19 cellular contexts compared by ENCODE assay signal in the genomic region with DNA sequence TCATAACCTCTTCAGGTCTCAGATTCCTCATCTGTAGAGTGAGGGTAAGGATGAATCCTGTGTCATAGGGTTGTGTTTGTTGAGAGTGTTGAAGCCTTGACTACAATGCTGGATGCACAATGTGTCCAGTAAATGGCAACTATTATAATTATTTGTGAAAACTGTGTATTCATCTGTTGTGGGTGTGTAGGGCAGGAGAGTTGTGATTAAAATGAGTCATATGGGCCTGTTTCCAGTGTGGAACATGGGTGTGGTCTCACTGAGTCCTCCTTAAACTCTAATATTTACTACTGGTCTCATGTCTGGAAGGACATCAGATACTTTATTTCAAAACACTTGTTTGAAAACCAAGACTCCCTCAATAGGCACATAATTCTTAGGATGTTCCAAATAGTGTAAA.
DNase-seq lines count a peak whose midpoint lies in the region; ATAC-seq and TF ChIP-seq lines count a peak whose summit lies in the region.
"Had no signal": no experiment of that assay in that cellular context is flagged by ENCODE, and none has a peak within 500 bp of the region (broad histone marks: within the 10 kb centered on the region; RNA-seq: fewer than 3 reads in every experiment).

No MANE protein-coding gene starts in this region.

- H3K36me3 ChIP-seq in left lung: no peaks in the 10 kb centered on the region

- H3K4me1 ChIP-seq in left lung: no peaks in the 10 kb centered on the region
- H3K4me1 ChIP-seq: A549 had no signal

- ATAC-seq in left lung: peak; percentile 46
- ATAC-seq: A549 had no signal

- intact Hi-C loops in left lung (cut with DNase I): no loop called here
- intact Hi-C loops in activated T-helper 2 cell treated with anti-CD3 and anti-CD28 coated beads, Interferon-gamma antibody, Interleukin-2, Interleukin-4, amounts not matched to agents 10 μg/mL and 5 μg/mL and 100 μg/mL, durations not matched to agents 14 hours and 24 hours and 36 hours (cut with micrococcal nuclease): no loop called here

- no peak overlapping the region for H3K4me3 ChIP-seq in epithelial cell of esophagus (ENCODE audit: low read length)
- H3K4me3 ChIP-seq in left lung: no peak overlapping the region
- H3K4me3 ChIP-seq: A549, PC-9, SK-N-MC had no signal

- H3K4me3 Mint-ChIP-seq in activated T-helper 2 cell treated with anti-CD3 and anti-CD28 coated beads, Interferon-gamma antibody, Interleukin-2, Interleukin-4, amounts not matched to agents 10 μg/mL and 5 μg/mL and 100 μg/mL, durations not matched to agents 14 hours and 24 hours and 36 hours (ENCODE audit: low read depth): no peak overlapping the region

- DNase-seq in AG08395 (ENCODE audit: low spot score) (peak; percentile 14), M059J (ENCODE audit: low read depth) (peak; percentile 15), epithelial cell of esophagus (ENCODE audit: low read depth) (peak; percentile 49), left lung (no peak), NCI-H187 (lab: John Stamatoyannopoulos, UW) (no peak), HEK293T (ENCODE audit: extremely low spot score) (no peak)
- no peak for DNase-seq in activated T-cell treated with anti-CD3 and anti-CD28 coated beads, Interleukin-2, amount 50 U/mL, for 48 hours
- DNase-seq in activated T-helper 2 cell treated with anti-CD3 and anti-CD28 coated beads, Interferon-gamma antibody, Interleukin-2, Interleukin-4, amounts not matched to agents 10 μg/mL and 5 μg/mL and 100 μg/mL, durations not matched to agents 14 hours and 24 hours and 36 hours (ENCODE audit: low spot score): no peak
- DNase-seq: DMS 273 treated with DMSO at 0.1 percent for 48 hours, GF-D8, H7, NCI-H1436 treated with DMSO at 0.1 percent for 48 hours, NCI-H2081, NCI-H510A, NCI-H774, PC-9 had no signal

- CTCF ChIA-PET in HEK293T (lab: Yijun Ruan, JAX): interaction anchor here (0.8 kb wide), 1 partner anchor 208 kb away, joined by 3 read pairs; no protein-coding TSS in a partner anchor

- no peaks in the 10 kb centered on the region for H3K9me3 Mint-ChIP-seq in activated T-helper 2 cell treated with anti-CD3 and anti-CD28 coated beads, Interferon-gamma antibody, Interleukin-2, Interleukin-4, amounts not matched to agents 10 μg/mL and 5 μg/mL and 100 μg/mL, durations not matched to agents 14 hours and 24 hours and 36 hours

- H3K27me3 Mint-ChIP-seq in activated T-helper 2 cell treated with anti-CD3 and anti-CD28 coated beads, Interferon-gamma antibody, Interleukin-2, Interleukin-4, amounts not matched to agents 10 μg/mL and 5 μg/mL and 100 μg/mL, durations not matched to agents 14 hours and 24 hours and 36 hours (ENCODE audit: low read depth): peaks cover 2% of the 10 kb centered on the region

- H3K27ac ChIP-seq in left lung: no peak overlapping the region
- H3K27ac ChIP-seq: A549, C4-2B, PC-9, SK-N-MC had no signal

- H3K27me3 ChIP-seq in left lung: no peaks in the 10 kb centered on the region

- no peaks in the 10 kb centered on the region for H3K9me3 ChIP-seq in left lung
- H3K9me3 ChIP-seq: A549 had no signal

- peaks cover 38% of the 10 kb centered on the region for H3K4me1 Mint-ChIP-seq in activated T-helper 2 cell treated with anti-CD3 and anti-CD28 coated beads, Interferon-gamma antibody, Interleukin-2, Interleukin-4, amounts not matched to agents 10 μg/mL and 5 μg/mL and 100 μg/mL, durations not matched to agents 14 hours and 24 hours and 36 hours (ENCODE audit: low read depth)

- POLR2A ChIA-PET in HEK293T (lab: Yijun Ruan, JAX): no interaction called here

- no peak for TF ChIP-seq CTCF in epithelial cell of esophagus (IDR thresholded peaks at IDR 0.05; ENCODE audit: insufficient read depth, low read depth, low read length, missing control alignments)
- no peak for TF ChIP-seq CTCF in left lung (IDR thresholded peaks at IDR 0.05)

- peaks cover 7% of the 10 kb centered on the region for H3K36me3 Mint-ChIP-seq in activated T-helper 2 cell treated with anti-CD3 and anti-CD28 coated beads, Interferon-gamma antibody, Interleukin-2, Interleukin-4, amounts not matched to agents 10 μg/mL and 5 μg/mL and 100 μg/mL, durations not matched to agents 14 hours and 24 hours and 36 hours (ENCODE audit: low read depth)

- H3K27ac Mint-ChIP-seq in activated T-helper 2 cell treated with anti-CD3 and anti-CD28 coated beads, Interferon-gamma antibody, Interleukin-2, Interleukin-4, amounts not matched to agents 10 μg/mL and 5 μg/mL and 100 μg/mL, durations not matched to agents 14 hours and 24 hours and 36 hours: no peak overlapping the region

TF ChIP-seq in HEK293T, 16 proteins besides CTCF, POLR2A, EP300 and RAD21:
- TF ChIP-seq SUZ12 (IDR thresholded peaks at IDR 0.05): no peak
- no peak for TF ChIP-seq ZNF384 (IDR thresholded peaks at IDR 0.05)
- no peak for TF ChIP-seq FOXM1 (IDR thresholded peaks at IDR 0.05; ENCODE audit: borderline replicate concordance)
TF ChIP-seq in HEK293T: peak in this region for 0.

Comparison
In these comparisons a context has a peak if more than half of its experiments do, and no peak if none do; other contexts are left out.
1. DNase-seq: peak in AG08395 (single experiment), M059J (single experiment) and epithelial cell of esophagus (single experiment); none in left lung (0 of 2), activated T-cell treated with anti-CD3 and anti-CD28 coated beads, Interleukin-2, amount 50 U/mL, for 48 hours (0 of 2), NCI-H187 (0 of 2), HEK293T (single experiment) and activated T-helper 2 cell treated with anti-CD3 and anti-CD28 coated beads, Interferon-gamma antibody, Interleukin-2, Interleukin-4, amounts not matched to agents 10 μg/mL and 5 μg/mL and 100 μg/mL, durations not matched to agents 14 hours and 24 hours and 36 hours (single experiment).